ENCODE assay signal across 12 cellular contexts in genomic region chr11:69442012-69442806, GRCh38. TPM values are rescaled to one million over a fixed set of nuclear protein-coding genes. Genes with fewer than 3 reads are reported as not detected.
DNase-seq lines count a peak whose midpoint lies in the region; ATAC-seq and TF ChIP-seq lines count a peak whose summit lies in the region.
"Had no signal": no experiment of that assay in that cellular context is flagged by ENCODE, and none has a peak within 500 bp of the region (broad histone marks: within the 10 kb centered on the region; RNA-seq: fewer than 3 reads in every experiment).

No MANE protein-coding gene starts in this region.

- no peaks in the 10 kb centered on the region for H3K36me3 Mint-ChIP-seq in naive B cell
- H3K36me3 Mint-ChIP-seq: CD8-positive, alpha-beta memory T cell had no signal

- DNase-seq in colonic mucosa (no peak), naive B cell (no peak), NCI-H2171 (lab: John Stamatoyannopoulos, UW) (no peak), testis (no peak), OCI-LY7 (ENCODE audit: low spot score) (no peak)
- DNase-seq: activated T-cell treated with anti-CD3 and anti-CD28 coated beads for 4 hours, NCI-H1930 had no signal

- CTCF ChIA-PET in OCI-LY7 (lab: Charles Lee; ENCODE audit: unreplicated experiment): no interaction called here

- no peak overlapping the region for H3K27ac Mint-ChIP-seq in naive B cell
- H3K27ac Mint-ChIP-seq: CD8-positive, alpha-beta memory T cell had no signal

- no peak for TF ChIP-seq POLR2A in testis (IDR thresholded peaks at IDR 0.05)

- no peak overlapping the region for H3K4me2 ChIP-seq in OCI-LY7 (ENCODE audit: low read length)

- H2AFZ ChIP-seq in ACC112 (ENCODE audit: low read length, unreplicated experiment): peak overlapping the region; percentile 65
- H2AFZ ChIP-seq in OCI-LY7 (ENCODE audit: low read length): no peak overlapping the region

- H3K79me2 ChIP-seq in ACC112 (ENCODE audit: control insufficient read depth, insufficient read depth, low read length, unreplicated experiment) (no peaks in the 10 kb centered on the region), OCI-LY7 (ENCODE audit: insufficient read depth, low read depth, low read length) (no peaks in the 10 kb centered on the region)

- H3K27me3 Mint-ChIP-seq in naive B cell: peaks cover 5 to 21% (median 9%) of the 10 kb centered on the region in 3 donors

- 68% methylated on average over 9 of the region's 10 CpGs for WGBS in HUES64
- 73 to 80% methylated on average over 9 to 10 of the region's 10 CpGs for WGBS in testis, 2 donors

- no TSS peak for BruUV-seq in OCI-LY7 (replicated peaks; lab: Mats Ljungman, UMichigan)

- no peak for TF ChIP-seq CTCF in colonic mucosa (IDR thresholded peaks at IDR 0.05)
- TF ChIP-seq CTCF in testis (IDR thresholded peaks at IDR 0.05): no peak
- no peak for TF ChIP-seq CTCF in OCI-LY7 (conservative IDR thresholded peaks at IDR 0.05; ENCODE audit: low read length)

- H3K4me3 Mint-ChIP-seq in naive B cell: peak overlapping the region in 5 of 8 donors; percentile 19 to 66 (median 24)

- H3K4me1 Mint-ChIP-seq in naive B cell: peaks cover 6 to 16% (median 7%) of the 10 kb centered on the region in 3 donors

- no peaks in the 10 kb centered on the region for H3K9me2 ChIP-seq in OCI-LY7 (ENCODE audit: insufficient read depth, low read length)

- H3K9me3 ChIP-seq in HUES64 (ENCODE audit: insufficient read depth, low read depth, low read length) (no peaks in the 10 kb centered on the region), colonic mucosa (no peaks in the 10 kb centered on the region), testis (no peaks in the 10 kb centered on the region), OCI-LY7 (ENCODE audit: low read length) (no peaks in the 10 kb centered on the region)

- H3K27ac ChIP-seq in ACC112 (ENCODE audit: low read depth, low read length) (peak overlapping the region; percentile 83), HUES64 (ENCODE audit: low read depth, low read length) (peak overlapping the region; percentile 88; the same call in 1 of the 2 replicates), colonic mucosa (peak overlapping the region; percentile 52), testis (no peak overlapping the region), OCI-LY7 (ENCODE audit: low read depth, low read length, poor library complexity, severe bottlenecking) (no peak overlapping the region)

- H3K9ac ChIP-seq in HUES64 (ENCODE audit: low read depth, low read length) (no peak overlapping the region), colonic mucosa (ENCODE audit: low read depth in 2 of 2, low read length in 2 of 2) (peak overlapping the region in 1 of 2 donors; percentile 32)

- H3K36me3 ChIP-seq in ACC112 (ENCODE audit: insufficient read depth, low read length) (no peaks in the 10 kb centered on the region), HUES64 (ENCODE audit: insufficient read depth, low read length) (no peaks in the 10 kb centered on the region), colonic mucosa (no peaks in the 10 kb centered on the region), testis (ENCODE audit: low read depth, missing control alignments) (no peaks in the 10 kb centered on the region), OCI-LY7 (ENCODE audit: insufficient read depth, low read length) (no peaks in the 10 kb centered on the region)

- H3K4me1 ChIP-seq in ACC112 (ENCODE audit: control insufficient read depth, insufficient read depth, low read length, unreplicated experiment) (peaks cover 29% of the 10 kb centered on the region), HUES64 (ENCODE audit: insufficient read depth, low read length) (peaks cover 53% of the 10 kb centered on the region), colonic mucosa (peaks cover 12% of the 10 kb centered on the region), testis (peaks cover 21% of the 10 kb centered on the region), OCI-LY7 (ENCODE audit: insufficient read depth, low read length, poor library complexity, severe bottlenecking) (no peaks in the 10 kb centered on the region)

- intact Hi-C loops in colonic mucosa (cut with DNase I): loop anchor here (5.0 kb wide), 1 partner anchor 200 kb away; the partner anchor contains the start of gene CCND1
- intact Hi-C loops in testis (cut with DNase I; ENCODE audit: low total_unique reads): loop anchor here (10.0 kb wide), 1 partner anchor 193 kb away; no protein-coding TSS in a partner anchor
- intact Hi-C loops in OCI-LY7 (cut with micrococcal nuclease; ENCODE audit: unreplicated experiment): loop anchor here (10.0 kb wide), 1 partner anchor 147 kb away; the partner anchor contains the start of gene MYEOV

- no peaks in the 10 kb centered on the region for H3K9me3 Mint-ChIP-seq in naive B cell
- H3K9me3 Mint-ChIP-seq: CD8-positive, alpha-beta memory T cell had no signal

- H3K4me3 ChIP-seq in ACC112 (ENCODE audit: low read depth, low read length) (no peak overlapping the region), HUES64 (ENCODE audit: low read length) (no peak overlapping the region), colonic mucosa (no peak overlapping the region), testis (no peak overlapping the region), OCI-LY7 (ENCODE audit: low read depth, low read length, poor library complexity, severe bottlenecking) (no peak overlapping the region)

- H3K27me3 ChIP-seq in ACC112 (ENCODE audit: insufficient read depth, low read length) (no peaks in the 10 kb centered on the region), HUES64 (ENCODE audit: insufficient read depth, low read length) (0 out of 2 replicates have a peak, but pooled peaks cover 5% of the 10 kb centered on the region), colonic mucosa (no peaks in the 10 kb centered on the region), testis (no peaks in the 10 kb centered on the region)

- no peaks in the 10 kb centered on the region for H4K20me1 ChIP-seq in OCI-LY7 (ENCODE audit: insufficient read depth, low read length)

- POLR2A ChIA-PET in OCI-LY7 (lab: Charles Lee): no interaction called here

- no peak for ATAC-seq in naive B cell (ENCODE audit: low read depth in 2 of 2)
- ATAC-seq in HG03159 (IDR thresholded peaks at IDR 0.05; ENCODE audit: unreplicated experiment): no peak

RNA-seq across cellular contexts. Expression of gene LINC01488, which starts 39.3 kb away (rescaled TPM):
- polyA plus RNA-seq in HUES64 (2013, experiment 1 of 2): not detected
- not detected for polyA plus RNA-seq in HUES64 (2013, experiment 2 of 2)
- not detected for total RNA-seq in colonic mucosa
- polyA plus RNA-seq in naive B cell (ENCODE audit: low read depth in 6 of 6): not detected
- not detected for total RNA-seq in testis
- polyA plus RNA-seq in testis (ENCODE audit: insufficient read depth, low read depth, low replicate concordance): not detected
- total RNA-seq in OCI-LY7 (2014; rRNA removed; shearing (Covaris generic)): not detected in 2 replicates
- not detected in 2 replicates for total RNA-seq in OCI-LY7 (2022)
- total RNA-seq: CD8-positive, alpha-beta memory T cell; cerebellum had no signal
- polyA plus RNA-seq: CD8-positive, alpha-beta memory T cell had no signal

Comparison
In these comparisons a context has a peak if more than half of its experiments do, and no peak if none do; other contexts are left out.
1. H3K27ac ChIP-seq: peak in ACC112 (single experiment), HUES64 (single experiment) and colonic mucosa (single experiment); none in testis (0 of 2) and OCI-LY7 (single experiment).